In genomic region chr1:20633190-20634064, GRCh38 we compare ENCODE assay signal across 8 cellular contexts. TPM values are rescaled to one million over a fixed set of nuclear protein-coding genes. Genes with fewer than 3 reads are reported as not detected.
DNase-seq lines count a peak whose midpoint lies in the region; ATAC-seq and TF ChIP-seq lines count a peak whose summit lies in the region.

PINK1 (plus strand) TSS chr1:20633458; CDS start chr1:20633549, 91 bp downstream.

- H3K27ac Mint-ChIP-seq in natural killer cell = peak within 1 kb of the TSS; percentile 80 to 87

- TF ChIP-seq CTCF in BJ (IDR thresholded peaks at IDR 0.05; ENCODE audit: insufficient read depth, low read depth, low read length) (peak; percentile 83), KMS-11 (conservative IDR thresholded peaks at IDR 0.05; ENCODE audit: low read depth, low read length) (peak; percentile 91), fibroblast of pulmonary artery (IDR thresholded peaks at IDR 0.05; ENCODE audit: low read length, missing control alignments) (peak; percentile 67), natural killer cell (IDR thresholded peaks at IDR 0.05) (peak; percentile 97)

- no peak within 1 kb of the TSS; the same call in 1 of the 2 replicates for H3K27ac ChIP-seq in KMS-11

- H4K20me1 ChIP-seq in KMS-11 (ENCODE audit: insufficient read depth) = no peaks in the 10 kb centered on the region

- H3K79me2 ChIP-seq in KMS-11 (ENCODE audit: insufficient read depth, low read depth) = no peaks in the 10 kb centered on the region

- intact Hi-C loops in natural killer cell (cut with micrococcal nuclease) = loop anchor here (2.0 kb wide), 1 partner anchor 111 kb away; no protein-coding TSS in a partner anchor

- peak within 1 kb of the TSS; percentile 93 for H3K4me3 Mint-ChIP-seq in natural killer cell

- peak within 1 kb of the TSS; percentile 95 for H3K4me2 ChIP-seq in KMS-11

- H3K4me1 ChIP-seq in KMS-11 (ENCODE audit: low read depth, poor library complexity, severe bottlenecking) = peaks cover 15% of the 10 kb centered on the region

- DNase-seq in BJ (ENCODE audit: low read depth) = no peak
- peak; percentile 65 for DNase-seq in RPMI7951 (ENCODE audit: low read depth)
- DNase-seq in activated effector memory CD4-positive, alpha-beta T cell treated with Interleukin-2 at 50 U/mL for 16 hours = peak; percentile 89
- DNase-seq in fibroblast of pulmonary artery (ENCODE audit: low read depth) = peak; percentile 68
- peak; percentile 95 for DNase-seq in natural killer cell
- DNase-seq in stimulated activated naive CD4-positive, alpha-beta T cell (lab: John Stamatoyannopoulos, UW) = peak; percentile 78 to 95 (median 84)

- peaks cover 2 to 9% of the 10 kb centered on the region in 2 donors for H3K27me3 Mint-ChIP-seq in natural killer cell (ENCODE audit: low read depth in 2 of 2)

- H3K27me3 ChIP-seq in BJ (ENCODE audit: control insufficient read depth, insufficient read depth, low read length) (no peaks in the 10 kb centered on the region), KMS-11 (ENCODE audit: insufficient read depth, low read depth) (peaks cover 5% of the 10 kb centered on the region; the same call in 1 of the 2 replicates)

- peak within 1 kb of the TSS; percentile 26; the same call in 1 of the 2 replicates for H3K9ac ChIP-seq in KMS-11

- peak within 1 kb of the TSS; percentile 87 for H3K4me3 ChIP-seq in BJ (ENCODE audit: low read depth, low read length)
- peak within 1 kb of the TSS; percentile 81 for H3K4me3 ChIP-seq in KMS-11 (IDR thresholded peaks at IDR 0.05; ENCODE audit: insufficient read depth, low read depth, low read length)
- H3K4me3 ChIP-seq in fibroblast of pulmonary artery (replicated peaks; ENCODE audit: low read depth, low read length) = peak within 1 kb of the TSS; percentile 58

- CTCF ChIA-PET in BJ (lab: Yijun Ruan, JAX) = interaction anchor here (0.6 to 8.0 kb wide), 44 partner anchors 9 to 298 kb away, joined by 3 to 125 read pairs (median 5); partner anchors contain the start of genes CAMK2N1, CDA and FAM43B

- H3K36me3 ChIP-seq in BJ (ENCODE audit: control insufficient read depth, insufficient read depth, low read length) (peaks cover 9% of the 10 kb centered on the region), KMS-11 (ENCODE audit: insufficient read depth) (no peaks in the 10 kb centered on the region)

- H3K4me1 Mint-ChIP-seq in natural killer cell = peaks cover 10 to 15% of the 10 kb centered on the region in 2 donors

- no peaks in the 10 kb centered on the region for H3K9me3 Mint-ChIP-seq in natural killer cell

- ATAC-seq in GM19397 (IDR thresholded peaks at IDR 0.05; ENCODE audit: unreplicated experiment) (peak; percentile 67), natural killer cell (peak; percentile 87 to 95 (median 87))

- H3K36me3 Mint-ChIP-seq in natural killer cell = no peaks in the 10 kb centered on the region

- peak within 1 kb of the TSS; percentile 84 for H2AFZ ChIP-seq in KMS-11 (ENCODE audit: low read depth)

- POLR2A ChIA-PET in BJ (lab: Charles Lee) = interaction anchor here (0.6 to 0.7 kb wide), 2 partner anchors 32 to 82 kb away, joined by 3 to 15 read pairs; no protein-coding TSS in a partner anchor

RNA-seq across cellular contexts. Expression of gene PINK1, which starts in this region (rescaled TPM):
- 65.8 and 89.2 TPM in 2 replicates for polyA plus RNA-seq in BJ (2011; rRNA removed)
- 28.3 and 38.9 TPM in 2 replicates for polyA minus RNA-seq in BJ (2011; rRNA and poly(A)+ RNA removed)
- total RNA-seq in RPMI7951 (2014; rRNA removed; shearing (Covaris generic)) = 52.0 and 57.2 TPM in 2 replicates
- 10 to 100 TPM; 10.8 to 16.2 (median 15.0) TPM for total RNA-seq in natural killer cell
